Comparison of ENCODE assay signal across 28 cellular contexts in genomic region chr2:142462291-142462690, GRCh38.
DNase-seq lines count a peak whose midpoint lies in the region; ATAC-seq, FAIRE-seq and TF ChIP-seq lines count a peak whose summit lies in the region.
"Had no signal": no experiment of that assay in that cellular context is flagged by ENCODE, and none has a peak within 500 bp of the region (broad histone marks: within the 10 kb centered on the region; RNA-seq: fewer than 3 reads in every experiment).

No MANE protein-coding gene starts in this region.

- H3K23ac ChIP-seq in IMR-90 (ENCODE audit: low read depth, low read length), result no peak overlapping the region

- no peak overlapping the region for H2BK20ac ChIP-seq in IMR-90 (ENCODE audit: low read depth, low read length)

- H3K4me3 ChIP-seq in IMR-90 (ENCODE audit: insufficient read depth, low read depth, low read length) (no peak overlapping the region), astrocyte (ENCODE audit: insufficient read depth, low read depth, low read length) (no peak overlapping the region), epithelial cell of proximal tubule (ENCODE audit: low read depth, low read length) (no peak overlapping the region)
- H3K4me3 ChIP-seq: A549; BLaER1 treated with 17β-estradiol and CSF1 and Interleukin-3, amounts not matched to agents 10 nM and 100 nM; K562; PC-9; SJSA1 had no signal

- H2AK5ac ChIP-seq in IMR-90 (ENCODE audit: low read depth, low read length), result no peak overlapping the region

- no peak overlapping the region for H2BK5ac ChIP-seq in IMR-90 (ENCODE audit: low read depth, low read length, poor library complexity, severe bottlenecking)

- CTCF ChIA-PET in IMR-90 (lab: Yijun Ruan, JAX), result interaction anchor here (0.7 kb wide), 1 partner anchor 1478 kb away, joined by 3 read pairs; no protein-coding TSS in a partner anchor

- H2AK9ac ChIP-seq in IMR-90 (replicated peaks; ENCODE audit: low read depth, low read length, poor library complexity), result no peak overlapping the region

- no CpG with 5 or more reads among the region's 1 CpG for WGBS in IMR-90 (ENCODE audit: extremely low coverage in 2 of 2, insufficient read length in 1 of 2), 2 experiments

- TF ChIP-seq RAD21 in IMR-90 (IDR thresholded peaks at IDR 0.05; ENCODE audit: low read length), result no peak

- FAIRE-seq in astrocyte (lab: Jason Lieb, UNC), result no peak
- FAIRE-seq in GM12892 (lab: Jason Lieb, UNC), result no peak
- FAIRE-seq: A549, D721Med, G401.6, H54, K562 had no signal

- no peaks in the 10 kb centered on the region for H3K79me1 ChIP-seq in IMR-90 (ENCODE audit: low read depth in 1 of 2, low read length in 2 of 2)

- H3K18ac ChIP-seq in IMR-90 (ENCODE audit: low read depth, low read length), result no peak overlapping the region

- ATAC-seq in IMR-90 (ENCODE audit: low read depth), result no peak
- ATAC-seq: A549, K562 had no signal

- TF ChIP-seq POLR2A in IMR-90 (IDR thresholded peaks at IDR 0.05; ENCODE audit: low read depth, low read length) (no peak), GM12892 (IDR thresholded peaks at IDR 0.05; ENCODE audit: low read depth, low read length) (no peak)

- intact Hi-C loops in IMR-90 (cut with micrococcal nuclease), result no loop called here

- H3K4me3 Mint-ChIP-seq in astrocyte (ENCODE audit: unreplicated experiment), result no peak overlapping the region
- H3K4me3 Mint-ChIP-seq: CD4-positive, alpha-beta T cell had no signal

- TF ChIP-seq CTCF in IMR-90 (conservative IDR thresholded peaks at IDR 0.05; ENCODE audit: low read depth, low read length) (no peak), astrocyte (IDR thresholded peaks at IDR 0.05; ENCODE audit: insufficient read depth, low read depth, low read length) (no peak), epithelial cell of proximal tubule (conservative IDR thresholded peaks at IDR 0.05; ENCODE audit: low read depth, low read length) (no peak)

- no peaks in the 10 kb centered on the region for H4K20me1 ChIP-seq in IMR-90 (ENCODE audit: insufficient read depth, low read length)
- H4K20me1 ChIP-seq in astrocyte (ENCODE audit: insufficient read depth, low read length), result no peaks in the 10 kb centered on the region
- H4K20me1 ChIP-seq: BLaER1 treated with 17β-estradiol and CSF1 and Interleukin-3, amounts not matched to agents 10 nM and 100 nM had no signal

- in situ Hi-C loops in IMR-90 (cut with MboI; ENCODE audit: low sequenced_read_pairs), result no loop called here

- dilution Hi-C loops in IMR-90 (cut with HindIII; ENCODE audit: low sequenced_read_pairs, unreplicated experiment), result no loop called here

- H4K8ac ChIP-seq in IMR-90 (ENCODE audit: low read depth in 2 of 2, low read length in 2 of 2), result no peak overlapping the region

- POLR2A ChIA-PET in IMR-90 (lab: Charles Lee; ENCODE audit: unreplicated experiment), result no interaction called here

- no peaks in the 10 kb centered on the region for H3K27me3 ChIP-seq in IMR-90 (ENCODE audit: control insufficient read depth, insufficient read depth, low read length)
- no peaks in the 10 kb centered on the region for H3K27me3 ChIP-seq in astrocyte (ENCODE audit: insufficient read depth, low read length)
- H3K27me3 ChIP-seq: SJSA1 had no signal

- H3K56ac ChIP-seq in IMR-90 (ENCODE audit: extremely low read depth, insufficient read depth, low read length), result no peak overlapping the region

- no peak overlapping the region for H2BK120ac ChIP-seq in IMR-90 (ENCODE audit: low read depth, low read length)

- H3K9ac ChIP-seq in IMR-90 (ENCODE audit: low read depth, low read length) (no peak overlapping the region), astrocyte (ENCODE audit: low read length) (no peak overlapping the region)
- H3K9ac ChIP-seq: BLaER1 treated with 17β-estradiol and CSF1 and Interleukin-3, amounts not matched to agents 10 nM and 100 nM had no signal

- no peak overlapping the region for H3K14ac ChIP-seq in IMR-90 (replicated peaks; ENCODE audit: low read depth, low read length)

- H2AFZ ChIP-seq in IMR-90 (replicated peaks; ENCODE audit: low read length, poor library complexity) (no peak overlapping the region), astrocyte (ENCODE audit: low read depth, low read length) (no peak overlapping the region)
- H2AFZ ChIP-seq: PC-9 had no signal

- peak overlapping the region; percentile 34 for H3K27ac Mint-ChIP-seq in astrocyte (ENCODE audit: unreplicated experiment)
- H3K27ac Mint-ChIP-seq: CD4-positive, alpha-beta T cell had no signal

- H3K79me2 ChIP-seq in astrocyte (ENCODE audit: insufficient read depth, low read length), result no peaks in the 10 kb centered on the region

- BruUV-seq in IMR-90 (replicated peaks; lab: Mats Ljungman, UMichigan), result no TSS peak

- no peak overlapping the region for H3K4ac ChIP-seq in IMR-90 (ENCODE audit: low read depth, low read length)

- no peak overlapping the region for H4K91ac ChIP-seq in IMR-90 (ENCODE audit: insufficient read depth, low read depth, low read length)

- H3K9me3 Mint-ChIP-seq in astrocyte (ENCODE audit: unreplicated experiment), result no peaks in the 10 kb centered on the region

- no peak for DNase-seq in IMR-90
- no peak for DNase-seq in astrocyte (ENCODE audit: low read depth)
- DNase-seq in epithelial cell of proximal tubule (ENCODE audit: low read depth), result peak; percentile 10
- DNase-seq in non-pigmented ciliary epithelial cell (ENCODE audit: low read depth), result peak; percentile 3
- no peak for DNase-seq in H4 (ENCODE audit: low spot score)
- DNase-seq in GM19240 (ENCODE audit: insufficient read length, low spot score), result no peak
- DNase-seq in GM12892 (ENCODE audit: insufficient read length), result no peak
- DNase-seq: AML-193; CD4-positive, alpha-beta T cell; Kasumi-1; MV-4-11; NCI-H1105; NCI-H146; NCI-H1930; NCI-H2107; NCI-H446; NCI-H524 treated with DMSO at 0.1 percent for 48 hours; NCI-H774; NK-92 treated with Interleukin-12 subunit alpha and Interleukin-12 subunit beta, amount 100 ng/mL, for 24 hours; PC-9; Right ventricle myocardium superior had no signal

- peaks cover 6% of the 10 kb centered on the region for H3K4me1 Mint-ChIP-seq in astrocyte (ENCODE audit: low read depth, unreplicated experiment)

- no peaks in the 10 kb centered on the region for H3K27me3 Mint-ChIP-seq in astrocyte (ENCODE audit: low read depth, unreplicated experiment)
- H3K27me3 Mint-ChIP-seq: CD4-positive, alpha-beta T cell had no signal

- no peak overlapping the region for H3K4me2 ChIP-seq in IMR-90 (ENCODE audit: low read depth, low read length)
- H3K4me2 ChIP-seq in astrocyte (ENCODE audit: low read length), result no peak overlapping the region
- H3K4me2 ChIP-seq: A549; BLaER1 treated with 17β-estradiol and CSF1 and Interleukin-3, amounts not matched to agents 10 nM and 100 nM; PC-9 had no signal

- H2BK15ac ChIP-seq in IMR-90 (ENCODE audit: low read depth, low read length), result no peak overlapping the region

- no peaks in the 10 kb centered on the region for H3K36me3 Mint-ChIP-seq in astrocyte (ENCODE audit: low read depth, unreplicated experiment)

- no peaks in the 10 kb centered on the region for H3K9me3 ChIP-seq in IMR-90 (ENCODE audit: control insufficient read depth, insufficient read depth, low read length)
- H3K9me3 ChIP-seq in astrocyte (ENCODE audit: insufficient read depth, low read depth, low read length), result no peaks in the 10 kb centered on the region
- H3K9me3 ChIP-seq: A549; BLaER1 treated with 17β-estradiol and CSF1 and Interleukin-3, amounts not matched to agents 10 nM and 100 nM; SJSA1 had no signal

- H3K36me3 ChIP-seq in IMR-90 (ENCODE audit: control insufficient read depth, insufficient read depth, low read length) (no peaks in the 10 kb centered on the region), astrocyte (ENCODE audit: insufficient read depth, low read length) (no peaks in the 10 kb centered on the region)
- H3K36me3 ChIP-seq: BLaER1 treated with 17β-estradiol and CSF1 and Interleukin-3, amounts not matched to agents 10 nM and 100 nM; SJSA1 had no signal

- no peak overlapping the region for H4K5ac ChIP-seq in IMR-90 (ENCODE audit: low read depth, low read length)

- no peaks in the 10 kb centered on the region for H3K9me1 ChIP-seq in IMR-90 (ENCODE audit: insufficient read depth, low read length)

- no peak overlapping the region for H3K27ac ChIP-seq in IMR-90 (ENCODE audit: insufficient read depth, low read length)
- no peak overlapping the region for H3K27ac ChIP-seq in astrocyte (ENCODE audit: low read depth, low read length)
- H3K27ac ChIP-seq: A549; BLaER1 treated with 17β-estradiol and CSF1 and Interleukin-3, amounts not matched to agents 10 nM and 100 nM; PC-9; SJSA1 had no signal

- H3K4me1 ChIP-seq in IMR-90 (ENCODE audit: control insufficient read depth, insufficient read depth, low read length) (no peaks in the 10 kb centered on the region), astrocyte (ENCODE audit: insufficient read depth, low read length) (no peaks in the 10 kb centered on the region)
- H3K4me1 ChIP-seq: A549, SJSA1 had no signal

TF ChIP-seq in IMR-90, 13 proteins besides CTCF, POLR2A, EP300 and RAD21:
- peak; percentile 57 for TF ChIP-seq CEBPB (IDR thresholded peaks at IDR 0.05; ENCODE audit: low read depth, low read length)
- TF ChIP-seq MAFK (IDR thresholded peaks at IDR 0.05; ENCODE audit: low read depth, low read length), result no peak
- no peak for TF ChIP-seq FOS (IDR thresholded peaks at IDR 0.05; ENCODE audit: low read depth, low read length)
- no peak for TF ChIP-seq CHD1 (IDR thresholded peaks at IDR 0.05; ENCODE audit: low read depth, low read length)
- no peak for TF ChIP-seq MAZ (IDR thresholded peaks at IDR 0.05; ENCODE audit: borderline replicate concordance, low read depth, low read length)

Comparison
In these comparisons a context has a peak if more than half of its experiments do, and no peak if none do; other contexts are left out.
1. DNase-seq: peak in epithelial cell of proximal tubule (single experiment) and non-pigmented ciliary epithelial cell (single experiment); none in IMR-90 (single experiment), astrocyte (single experiment), H4 (single experiment), GM19240 (single experiment) and GM12892 (single experiment).